8 cellular contexts compared by ENCODE assay signal in the genomic region with DNA sequence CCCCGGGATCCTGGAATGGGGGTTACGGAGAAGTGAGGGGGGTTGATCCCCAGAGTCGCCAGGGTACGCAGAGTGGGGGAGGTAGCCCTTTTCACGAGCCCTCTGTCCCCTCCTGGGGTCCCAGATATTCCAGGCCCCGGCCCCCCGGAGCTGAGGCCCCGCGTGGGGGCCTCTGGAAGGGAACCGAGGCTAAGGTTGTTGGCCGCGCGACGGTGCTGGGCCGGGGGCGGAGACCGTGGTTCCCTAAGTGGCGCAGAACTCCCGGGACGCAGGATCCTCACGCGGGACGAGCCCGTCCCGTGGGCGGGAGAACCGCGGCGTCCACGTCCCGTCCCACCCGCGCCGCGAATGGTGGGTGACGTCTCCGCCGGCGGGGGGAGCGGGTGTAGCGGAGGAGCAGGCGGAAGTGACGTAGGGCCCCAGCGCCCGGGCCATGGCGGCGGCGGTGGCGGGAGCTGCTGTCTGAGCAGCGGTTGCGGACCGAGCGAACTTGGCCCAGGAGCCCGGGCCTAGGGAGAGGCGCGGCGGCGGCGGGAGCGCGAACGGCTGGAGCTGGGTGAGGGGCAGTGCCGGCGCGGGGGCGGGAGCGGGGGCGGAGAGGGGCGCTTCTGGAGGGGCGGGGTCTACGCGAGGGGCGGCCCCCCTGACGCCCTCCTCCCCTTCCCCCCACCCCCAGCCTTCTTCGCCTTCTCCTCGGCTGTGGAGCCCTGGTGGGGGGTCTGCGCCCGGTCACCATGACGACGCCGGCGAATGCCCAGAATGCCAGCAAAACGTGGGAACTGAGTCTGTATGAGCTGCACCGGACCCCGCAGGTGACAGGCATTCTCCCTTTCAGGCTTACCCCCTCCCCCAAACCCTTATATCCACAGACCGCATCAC. TPM values are rescaled to one million over a fixed set of nuclear protein-coding genes. Genes with fewer than 3 reads are reported as not detected.
A peak's percentile ranks its signal among the peaks of the same experiment; 100 is the strongest.
DNase-seq lines count a peak whose midpoint lies in the region; ATAC-seq, FAIRE-seq and TF ChIP-seq lines count a peak whose summit lies in the region.

Gene RING1 (plus strand): TSS at position 412 of the 879 bp plus-strand sequence. CDS start 323 bp downstream, at position 735.

- H3K4me3 ChIP-seq in A549, result peak within 1 kb of the TSS; percentile 87
- peak within 1 kb of the TSS; percentile 84 to 91 (median 86) for H3K4me3 ChIP-seq in esophagus squamous epithelium

- FAIRE-seq in A549 (lab: Jason Lieb, UNC) (no peak), HTR-8/SVneo (lab: Jason Lieb, UNC) (peak; percentile 95)

- H3K4me2 ChIP-seq in A549, result peak within 1 kb of the TSS; percentile 76

- TF ChIP-seq EP300 in A549 (IDR thresholded peaks at IDR 0.05), result no peak

- ATAC-seq in A549 (peak; percentile 43 to 53; a peak in 5 of 6 replicates), GM18502 (IDR thresholded peaks at IDR 0.05; ENCODE audit: poor library complexity, unreplicated experiment) (peak; percentile 48)

- H3K9me3 ChIP-seq in A549 (no peaks in the 10 kb centered on the region), esophagus squamous epithelium (no peaks in the 10 kb centered on the region)

- intact Hi-C loops in esophagus squamous epithelium (cut with DNase I), result no loop called here

- 0% methylated on average over 5 of the region's 86 CpGs for WGBS in A549 (ENCODE audit: missing lambda C conversion rate)
- WGBS in esophagus squamous epithelium, 2 donors, result 0 to 2% methylated on average over 5 to 11 of the region's 86 CpGs

- H3K4me1 ChIP-seq in A549, result peaks cover 38% of the 10 kb centered on the region
- H3K4me1 ChIP-seq in esophagus squamous epithelium, result peaks cover 35 to 73% (median 36%) of the 10 kb centered on the region in 3 donors

- H3K36me3 ChIP-seq in esophagus squamous epithelium, result peaks cover 4 to 38% (median 10%) of the 10 kb centered on the region in 3 donors

- H3K27ac ChIP-seq in A549 (peak within 1 kb of the TSS; percentile 97 to 100), esophagus squamous epithelium (peak within 1 kb of the TSS; percentile 96 to 98 (median 96))

- DNase-seq in A549 (ENCODE audit: low read depth in 1 of 2, low spot score in 1 of 2), result peak; percentile 57 to 72
- peak; percentile 88 for DNase-seq in HTR-8/SVneo (ENCODE audit: insufficient read length, low spot score)
- peak; percentile 77 for DNase-seq in RKO (ENCODE audit: low spot score)
- peak; percentile 80 for DNase-seq in activated T-helper 1 cell treated with Interleukin-2 at 50 U/mL for 16 hours (ENCODE audit: low read depth)
- DNase-seq in esophagus squamous epithelium (lab: John Stamatoyannopoulos, UW), result no peak
- peak; percentile 86 for DNase-seq in myocyte (ENCODE audit: low read depth)
- peak; percentile 63 for DNase-seq in stimulated activated CD8-positive, alpha-beta memory T cell treated with anti-CD3 and anti-CD28 coated beads, Interleukin-7, amount 100 ng/mL, for 24 hours (ENCODE audit: low read depth)

- no peak for TF ChIP-seq RAD21 in A549 (conservative IDR thresholded peaks at IDR 0.05 in 1 of 2, IDR thresholded peaks at IDR 0.05 in 1 of 2)

- POLR2A ChIA-PET in A549 (lab: Yijun Ruan, JAX), result interaction anchor here (0.5 to 1.9 kb wide), 7 partner anchors 9 to 240 kb away, joined by 3 to 13 read pairs (median 4); partner anchors contain the start of genes BRD2 and RGL2

- TF ChIP-seq POLR2A in A549 (IDR thresholded peaks at IDR 0.05; ENCODE audit: low read length), result peak; percentile 75
- peak in 3 of 4 donors; percentile 97 to 99 (median 98) for TF ChIP-seq POLR2A in esophagus squamous epithelium (IDR thresholded peaks at IDR 0.05)

- H3K27me3 ChIP-seq in esophagus squamous epithelium, result peaks cover 0 to 5% (median 0%) of the 10 kb centered on the region in 4 donors

- TF ChIP-seq CTCF in A549 (IDR thresholded peaks at IDR 0.05) (no peak), esophagus squamous epithelium (IDR thresholded peaks at IDR 0.05) (peak in 1 of 6 experiments; percentile 3)

- CTCF ChIA-PET in A549 (lab: Yijun Ruan, JAX), result interaction anchor here (1.2 to 2.7 kb wide), 3 partner anchors 10 to 40 kb away, joined by 5 to 11 read pairs (median 9); no protein-coding TSS in a partner anchor

TF ChIP-seq in A549, 52 proteins besides CTCF, POLR2A, EP300 and RAD21:
- peak; percentile 64 for TF ChIP-seq MAX (IDR thresholded peaks at IDR 0.05)
- TF ChIP-seq TFCP2L1 (CRISPR knock-in tag; IDR thresholded peaks at IDR 0.05), result peak; percentile 35; the same call in 1 of the 2 replicates
- TF ChIP-seq, protein P1, sequence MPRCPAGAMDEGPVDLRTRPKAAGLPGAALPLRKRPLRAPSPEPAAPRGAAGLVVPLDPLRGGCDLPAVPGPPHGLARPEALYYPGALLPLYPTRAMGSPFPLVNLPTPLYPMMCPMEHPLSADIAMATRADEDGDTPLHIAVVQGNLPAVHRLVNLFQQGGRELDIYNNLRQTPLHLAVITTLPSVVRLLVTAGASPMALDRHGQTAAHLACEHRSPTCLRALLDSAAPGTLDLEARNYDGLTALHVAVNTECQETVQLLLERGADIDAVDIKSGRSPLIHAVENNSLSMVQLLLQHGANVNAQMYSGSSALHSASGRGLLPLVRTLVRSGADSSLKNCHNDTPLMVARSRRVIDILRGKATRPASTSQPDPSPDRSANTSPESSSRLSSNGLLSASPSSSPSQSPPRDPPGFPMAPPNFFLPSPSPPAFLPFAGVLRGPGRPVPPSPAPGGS (IDR thresholded peaks at IDR 0.05), result peak; percentile 72; the same call in 2 of the 3 replicates
- TF ChIP-seq E2F6 (IDR thresholded peaks at IDR 0.05; ENCODE audit: borderline replicate concordance, low read depth), result peak; percentile 52; the same call in 1 of the 2 replicates
- no peak for TF ChIP-seq ELK1 (IDR thresholded peaks at IDR 0.05; ENCODE audit: low read depth, low read length)
- no peak for TF ChIP-seq TP53 (CRISPR knock-in tag; IDR thresholded peaks at IDR 0.05)
- TF ChIP-seq PHF8 (IDR thresholded peaks at IDR 0.05; ENCODE audit: borderline replicate concordance, low read depth), result peak; percentile 61
- no peak for TF ChIP-seq KDM5A (IDR thresholded peaks at IDR 0.05)
- peak in 1 of 2 experiments; percentile 70; a peak in 3 of 5 replicates for TF ChIP-seq JUN (IDR thresholded peaks at IDR 0.05)
TF ChIP-seq in A549: peak in this region for 6.

RNA-seq across cellular contexts. Expression of gene RING1, which starts in this region (rescaled TPM):
- polyA plus RNA-seq in A549 (2011; rRNA removed) (12.7 and 14.6 TPM in 2 replicates), A549 (2017; fragmentation: RNase III; extraction: RNeasy Plus Mini Kit Qiagen cat#74134 plus additional on column Dnase treatment) (31.4 to 39.0 TPM (median 35.0 TPM) in 3 replicates)
- polyA plus RNA-seq in A549 (2012; cell fraction: cytosol; rRNA removed), result 25.2 and 28.3 TPM in 2 replicates
- polyA plus RNA-seq in A549 (2012; cell fraction: nucleus; rRNA removed), result 28.3 and 35.9 TPM in 2 replicates
- polyA minus RNA-seq in A549 (2011; rRNA and poly(A)+ RNA removed), result 12.6 and 14.2 TPM in 2 replicates
- total RNA-seq in esophagus squamous epithelium (10 to 100 TPM; 10.9 to 20.6 (median 13.9) TPM), myocyte (21.6 and 21.8 TPM in 2 replicates)
- 64.3 TPM for polyA plus RNA-seq in myocyte (2012)
